Comparison of ENCODE assay signal across 1 cellular context in genomic region chr19:18798384-18799352, GRCh38.
TF ChIP-seq lines count a peak whose summit lies in the region.

No MANE protein-coding gene starts in this region.

TF ChIP-seq in HepG2, 621 proteins besides CTCF, POLR2A, EP300 and RAD21 (continued from another document and continues in another):
- TF ChIP-seq NFAT5 (CRISPR knock-in tag; IDR thresholded peaks at IDR 0.05) (no peak), ZNF577 (CRISPR knock-in tag; IDR thresholded peaks at IDR 0.05; ENCODE audit: borderline replicate concordance, low read depth) (no peak), ZNF260 (CRISPR knock-in tag; IDR thresholded peaks at IDR 0.05; ENCODE audit: borderline replicate concordance, low read depth) (no peak), SNAPC4 (CRISPR knock-in tag; IDR thresholded peaks at IDR 0.05) (no peak), ZNF292 (CRISPR knock-in tag; IDR thresholded peaks at IDR 0.05; ENCODE audit: borderline replicate concordance, low read depth) (0 out of 2 replicates have a peak, but pooled peaks have one; percentile 25), ZNF101 (CRISPR knock-in tag; IDR thresholded peaks at IDR 0.05; ENCODE audit: borderline replicate concordance, low read depth) (no peak), ELF1 (CRISPR knock-in tag; IDR thresholded peaks at IDR 0.05) (no peak), YEATS2 (CRISPR knock-in tag; IDR thresholded peaks at IDR 0.05; ENCODE audit: borderline replicate concordance) (no peak), TRIM24 (CRISPR knock-in tag; IDR thresholded peaks at IDR 0.05) (no peak), TEAD3 (CRISPR knock-in tag; optimal IDR thresholded peaks at IDR 0.05; ENCODE audit: borderline replicate concordance) (no peak), REST (IDR thresholded peaks at IDR 0.05; ENCODE audit: borderline replicate concordance in 1 of 2, low read depth in 1 of 2, low read length in 2 of 2) (no peak), ZFP62 (CRISPR knock-in tag; IDR thresholded peaks at IDR 0.05) (no peak), RARG (CRISPR knock-in tag; IDR thresholded peaks at IDR 0.05; ENCODE audit: low read depth) (no peak), ZNF441 (CRISPR knock-in tag; IDR thresholded peaks at IDR 0.05; ENCODE audit: borderline replicate concordance) (no peak), ZNF383 (CRISPR knock-in tag; IDR thresholded peaks at IDR 0.05; ENCODE audit: borderline replicate concordance) (no peak), HHEX (CRISPR knock-in tag; IDR thresholded peaks at IDR 0.05) (no peak), IRX3 (CRISPR knock-in tag; IDR thresholded peaks at IDR 0.05; ENCODE audit: borderline replicate concordance, low read depth) (no peak), ZSCAN30 (CRISPR knock-in tag; IDR thresholded peaks at IDR 0.05) (no peak), ZNF670 (CRISPR knock-in tag; IDR thresholded peaks at IDR 0.05; ENCODE audit: borderline replicate concordance) (no peak), ZBTB39 (CRISPR knock-in tag; IDR thresholded peaks at IDR 0.05) (0 out of 2 replicates have a peak, but pooled peaks have one; percentile 54), ZBTB3 (CRISPR knock-in tag; IDR thresholded peaks at IDR 0.05; ENCODE audit: borderline replicate concordance, low read depth) (no peak), PRPF4 (IDR thresholded peaks at IDR 0.05; ENCODE audit: low read depth, low read length, poor library complexity, severe bottlenecking) (no peak), ARID2 (CRISPR knock-in tag; IDR thresholded peaks at IDR 0.05; ENCODE audit: borderline replicate concordance) (no peak), BHLHE40 (IDR thresholded peaks at IDR 0.05; ENCODE audit: low read length) (no peak), ZSCAN9 (CRISPR knock-in tag; IDR thresholded peaks at IDR 0.05; ENCODE audit: borderline replicate concordance) (no peak), PRDM10 (CRISPR knock-in tag; IDR thresholded peaks at IDR 0.05; ENCODE audit: low read depth) (no peak), ZNF770 (CRISPR knock-in tag; IDR thresholded peaks at IDR 0.05) (peak; percentile 89), NFRKB (IDR thresholded peaks at IDR 0.05) (no peak), FLYWCH1 (CRISPR knock-in tag; IDR thresholded peaks at IDR 0.05) (no peak), ZNF33A (CRISPR knock-in tag; IDR thresholded peaks at IDR 0.05; ENCODE audit: borderline replicate concordance) (no peak), PAF1 (CRISPR knock-in tag; IDR thresholded peaks at IDR 0.05) (no peak), ZNF207 (IDR thresholded peaks at IDR 0.05; ENCODE audit: borderline replicate concordance) (no peak), RNF2 (conservative IDR thresholded peaks at IDR 0.05; ENCODE audit: low read depth) (no peak), IKZF4 (CRISPR knock-in tag; IDR thresholded peaks at IDR 0.05; ENCODE audit: borderline replicate concordance, low read depth, not compliant biosample characterization) (no peak), ZNF264 (CRISPR knock-in tag; IDR thresholded peaks at IDR 0.05) (no peak)
